In the genomic region with DNA sequence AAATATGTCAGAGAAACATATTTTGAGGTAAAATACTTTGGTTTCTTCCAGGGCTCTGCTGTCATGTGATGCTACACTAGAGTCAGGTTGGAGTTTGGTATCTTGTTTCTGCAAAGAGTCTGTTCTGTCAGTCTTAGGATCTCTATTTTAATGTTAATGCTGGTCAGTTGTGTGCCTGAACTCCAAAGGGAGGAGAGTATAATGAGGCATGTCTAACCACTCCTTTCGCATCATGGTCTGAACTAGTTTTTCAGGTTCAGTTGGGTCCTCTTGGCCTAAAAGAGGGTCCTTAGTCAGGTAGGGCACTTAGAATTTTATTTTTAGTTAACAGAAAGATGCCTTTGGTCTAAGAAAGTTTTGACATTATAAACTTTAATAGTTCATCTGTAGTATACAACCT, we compare ENCODE assay signal across 19 cellular contexts.
DNase-seq lines count a peak whose midpoint lies in the region; ATAC-seq and TF ChIP-seq lines count a peak whose summit lies in the region.
"Had no signal": no experiment of that assay in that cellular context is flagged by ENCODE, and none has a peak within 500 bp of the region (broad histone marks: within the 10 kb centered on the region; RNA-seq: fewer than 3 reads in every experiment).

No MANE protein-coding gene starts in this region.

- H3K9me3 Mint-ChIP-seq in WTC11, result peaks cover 25% of the 10 kb centered on the region
- H3K9me3 Mint-ChIP-seq: HFFc6 had no signal

- ATAC-seq in WTC11, result peak; percentile 76
- ATAC-seq: CD8-positive, alpha-beta T cell had no signal

- H3K4me3 ChIP-seq in iPS-18a (ENCODE audit: low read length) (peak overlapping the region; percentile 2), MG63 (no peak overlapping the region), spleen (no peak overlapping the region)
- H3K4me3 ChIP-seq: BLaER1, GM23248, HAP-1 had no signal

- no peak overlapping the region for H3K4me3 Mint-ChIP-seq in WTC11
- H3K4me3 Mint-ChIP-seq: B cell; CD4-positive, CD25-positive, alpha-beta regulatory T cell; CD8-positive, alpha-beta T cell; HFFc6 had no signal

- peaks cover 23% of the 10 kb centered on the region for H3K36me3 Mint-ChIP-seq in WTC11

- H3K9ac ChIP-seq in iPS-18a (ENCODE audit: low read length), result no peak overlapping the region
- H3K9ac ChIP-seq: BLaER1, GM23248 had no signal

- POLR2A ChIA-PET in WTC11 (lab: Charles Lee), result no interaction called here

- DNase-seq in ELF-1 (ENCODE audit: low read depth, low spot score), result peak; percentile 33
- no peak for DNase-seq in WTC11 (ENCODE audit: low spot score)
- DNase-seq in MG63, result no peak
- DNase-seq in RPMI8226, result no peak
- DNase-seq in spleen, result no peak
- DNase-seq: Caco-2; CD4-positive, CD25-positive, alpha-beta regulatory T cell; DMS153; DND-41; GF-D8; GM23248; HFFc6 had no signal

- peaks cover 53% of the 10 kb centered on the region for H3K4me1 Mint-ChIP-seq in WTC11

- no peak for TF ChIP-seq CTCF in WTC11 (IDR thresholded peaks at IDR 0.05)
- TF ChIP-seq CTCF in spleen (IDR thresholded peaks at IDR 0.05 in 8 of 11, conservative IDR thresholded peaks at IDR 0.05 in 3 of 11), result no peak

- H3K4me1 ChIP-seq in iPS-18a (ENCODE audit: control insufficient read depth, low read depth, low read length) (peaks cover 14% of the 10 kb centered on the region), spleen (no peaks in the 10 kb centered on the region)
- H3K4me1 ChIP-seq: Caco-2 had no signal

- peak overlapping the region; percentile 71 for H3K27ac Mint-ChIP-seq in WTC11
- H3K27ac Mint-ChIP-seq: B cell; CD8-positive, alpha-beta T cell had no signal

- H3K9me3 ChIP-seq in iPS-18a (ENCODE audit: control insufficient read depth, low read depth, low read length) (no peaks in the 10 kb centered on the region), MG63 (peaks cover 4% of the 10 kb centered on the region), spleen (no peaks in the 10 kb centered on the region)
- H3K9me3 ChIP-seq: Caco-2, HAP-1 had no signal

- H3K27me3 ChIP-seq in iPS-18a (ENCODE audit: control insufficient read depth, insufficient read depth, low read length), result no peaks in the 10 kb centered on the region
- H3K27me3 ChIP-seq in MG63, result no peaks in the 10 kb centered on the region
- no peaks in the 10 kb centered on the region for H3K27me3 ChIP-seq in spleen (replicated peaks in 1 of 7)
- H3K27me3 ChIP-seq: BLaER1 had no signal

- no peak overlapping the region for H3K27ac ChIP-seq in iPS-18a (ENCODE audit: low read length)
- H3K27ac ChIP-seq in spleen, result no peak overlapping the region
- H3K27ac ChIP-seq: 22Rv1, BLaER1, C4-2B, GM23248 had no signal

- TF ChIP-seq POLR2A in spleen (IDR thresholded peaks at IDR 0.05), result no peak

- H3K36me3 ChIP-seq in iPS-18a (ENCODE audit: control insufficient read depth, low read depth, low read length), result no peaks in the 10 kb centered on the region
- H3K36me3 ChIP-seq in MG63, result peaks cover 3% of the 10 kb centered on the region; the same call in 1 of the 2 replicates
- peaks cover 0 to 22% (median 0%) of the 10 kb centered on the region in 6 donors for H3K36me3 ChIP-seq in spleen
- H3K36me3 ChIP-seq: HAP-1 had no signal

- CTCF ChIA-PET in WTC11 (lab: Charles Lee), result no interaction called here

- 95 to 100% (median 97%) methylated on average over 1 of the region's 1 CpG for WGBS in spleen, 5 donors

- H3K27me3 Mint-ChIP-seq in WTC11 (ENCODE audit: low read depth), result no peaks in the 10 kb centered on the region
- H3K27me3 Mint-ChIP-seq: B cell; CD4-positive, CD25-positive, alpha-beta regulatory T cell had no signal

- intact Hi-C loops in spleen (cut with DNase I; ENCODE audit: low total_unique reads), result no loop called here

TF ChIP-seq in WTC11, 78 proteins besides CTCF, POLR2A, EP300 and RAD21:
- TF ChIP-seq, protein P1, sequence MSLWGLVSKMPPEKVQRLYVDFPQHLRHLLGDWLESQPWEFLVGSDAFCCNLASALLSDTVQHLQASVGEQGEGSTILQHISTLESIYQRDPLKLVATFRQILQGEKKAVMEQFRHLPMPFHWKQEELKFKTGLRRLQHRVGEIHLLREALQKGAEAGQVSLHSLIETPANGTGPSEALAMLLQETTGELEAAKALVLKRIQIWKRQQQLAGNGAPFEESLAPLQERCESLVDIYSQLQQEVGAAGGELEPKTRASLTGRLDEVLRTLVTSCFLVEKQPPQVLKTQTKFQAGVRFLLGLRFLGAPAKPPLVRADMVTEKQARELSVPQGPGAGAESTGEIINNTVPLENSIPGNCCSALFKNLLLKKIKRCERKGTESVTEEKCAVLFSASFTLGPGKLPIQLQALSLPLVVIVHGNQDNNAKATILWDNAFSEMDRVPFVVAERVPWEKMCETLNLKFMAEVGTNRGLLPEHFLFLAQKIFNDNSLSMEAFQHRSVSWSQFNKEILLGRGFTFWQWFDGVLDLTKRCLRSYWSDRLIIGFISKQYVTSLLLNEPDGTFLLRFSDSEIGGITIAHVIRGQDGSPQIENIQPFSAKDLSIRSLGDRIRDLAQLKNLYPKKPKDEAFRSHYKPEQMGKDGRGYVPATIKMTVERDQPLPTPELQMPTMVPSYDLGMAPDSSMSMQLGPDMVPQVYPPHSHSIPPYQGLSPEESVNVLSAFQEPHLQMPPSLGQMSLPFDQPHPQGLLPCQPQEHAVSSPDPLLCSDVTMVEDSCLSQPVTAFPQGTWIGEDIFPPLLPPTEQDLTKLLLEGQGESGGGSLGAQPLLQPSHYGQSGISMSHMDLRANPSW (CRISPR knock-in tag; conservative IDR thresholded peaks at IDR 0.05; ENCODE audit: low read depth), result no peak
- TF ChIP-seq ZNF416 (CRISPR knock-in tag; IDR thresholded peaks at IDR 0.05), result no peak
- TF ChIP-seq FOXJ3 (CRISPR knock-in tag; IDR thresholded peaks at IDR 0.05; ENCODE audit: borderline replicate concordance), result no peak
- TF ChIP-seq GTF2I (CRISPR knock-in tag; conservative IDR thresholded peaks at IDR 0.05), result no peak
- TF ChIP-seq, protein P2, sequence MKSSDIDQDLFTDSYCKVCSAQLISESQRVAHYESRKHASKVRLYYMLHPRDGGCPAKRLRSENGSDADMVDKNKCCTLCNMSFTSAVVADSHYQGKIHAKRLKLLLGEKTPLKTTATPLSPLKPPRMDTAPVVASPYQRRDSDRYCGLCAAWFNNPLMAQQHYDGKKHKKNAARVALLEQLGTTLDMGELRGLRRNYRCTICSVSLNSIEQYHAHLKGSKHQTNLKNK (CRISPR knock-in tag; IDR thresholded peaks at IDR 0.05), result no peak
- TF ChIP-seq, protein P3, sequence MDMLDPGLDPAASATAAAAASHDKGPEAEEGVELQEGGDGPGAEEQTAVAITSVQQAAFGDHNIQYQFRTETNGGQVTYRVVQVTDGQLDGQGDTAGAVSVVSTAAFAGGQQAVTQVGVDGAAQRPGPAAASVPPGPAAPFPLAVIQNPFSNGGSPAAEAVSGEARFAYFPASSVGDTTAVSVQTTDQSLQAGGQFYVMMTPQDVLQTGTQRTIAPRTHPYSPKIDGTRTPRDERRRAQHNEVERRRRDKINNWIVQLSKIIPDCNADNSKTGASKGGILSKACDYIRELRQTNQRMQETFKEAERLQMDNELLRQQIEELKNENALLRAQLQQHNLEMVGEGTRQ (CRISPR knock-in tag; IDR thresholded peaks at IDR 0.05), result 0 out of 2 replicates have a peak, but pooled peaks have one; percentile 32
TF ChIP-seq in WTC11: peak in this region for 1.
